In the genomic region with DNA sequence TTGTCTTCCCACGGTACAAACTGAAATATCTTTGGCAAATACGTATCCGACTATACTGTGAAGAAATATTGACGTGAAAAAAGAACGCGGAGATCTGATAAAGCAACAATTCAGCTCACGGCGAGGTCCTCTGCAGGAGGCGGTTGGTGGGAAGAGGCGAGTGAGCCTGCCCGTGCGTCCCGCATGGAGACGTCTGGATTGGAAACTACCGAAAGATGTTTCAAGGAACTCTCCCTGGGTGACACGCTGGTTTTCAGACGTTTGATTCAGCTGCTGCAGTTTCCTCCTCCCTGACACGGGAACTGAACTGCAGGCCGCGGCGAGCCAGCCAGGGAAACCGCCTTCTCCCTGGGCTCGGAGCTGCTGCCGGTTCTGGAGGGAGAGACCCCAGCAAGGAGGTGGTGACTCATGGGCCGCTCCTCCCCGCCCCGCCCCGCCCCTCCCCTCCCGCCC, we compare ENCODE assay signal across 8 cellular contexts. TPM values are rescaled to one million over a fixed set of nuclear protein-coding genes. Genes with fewer than 3 reads are reported as not detected.
DNase-seq lines count a peak whose midpoint lies in the region; ATAC-seq, FAIRE-seq and TF ChIP-seq lines count a peak whose summit lies in the region.

No MANE protein-coding gene starts in this region.

- H4K91ac ChIP-seq in trophoblast cell (ENCODE audit: low read depth, low read length): no peak overlapping the region

- no peak overlapping the region for H2BK5ac ChIP-seq in trophoblast cell (ENCODE audit: low read depth, low read length, poor library complexity)

- FAIRE-seq in urothelium cell line (lab: Jason Lieb, UNC): peak; percentile 52

- no peak overlapping the region for H3K4ac ChIP-seq in trophoblast cell (ENCODE audit: low read depth, low read length)

- H3K9me3 ChIP-seq in trophoblast cell (ENCODE audit: insufficient read depth, low read depth, low read length): no peaks in the 10 kb centered on the region

- peak overlapping the region; percentile 47 for H2AFZ ChIP-seq in KMS-11 (ENCODE audit: low read depth)
- H2AFZ ChIP-seq in trophoblast cell (ENCODE audit: insufficient read depth, low read length, poor library complexity): no peak overlapping the region

- peaks cover 6% of the 10 kb centered on the region for H3K79me1 ChIP-seq in trophoblast cell (ENCODE audit: low read length)

- WGBS in trophoblast cell (ENCODE audit: extremely low coverage, insufficient coverage, insufficient read length): no CpG with 5 or more reads among the region's 29 CpGs

- intact Hi-C loops in left cardiac atrium (cut with DNase I): loop anchor here in 1 of 2 donors (5.0 kb wide), 1 partner anchor 116 kb away; the partner anchor contains the start of gene COL6A2

- H3K27ac ChIP-seq in KMS-11: no peak overlapping the region
- H3K27ac ChIP-seq in angular gyrus (ENCODE audit: low read depth, low read length): peak overlapping the region; percentile 74
- peak overlapping the region; percentile 61 for H3K27ac ChIP-seq in trophoblast cell (ENCODE audit: low read depth, low read length)

- H4K8ac ChIP-seq in trophoblast cell (ENCODE audit: low read depth, low read length): peak overlapping the region; percentile 63

- H3K4me2 ChIP-seq in KMS-11 (peak overlapping the region; percentile 64; the same call in 1 of the 2 replicates), trophoblast cell (ENCODE audit: low read length) (peak overlapping the region; percentile 53)

- H3K4me3 ChIP-seq in KMS-11 (IDR thresholded peaks at IDR 0.05; ENCODE audit: insufficient read depth, low read depth, low read length) (no peak overlapping the region), trophoblast cell (ENCODE audit: low read depth, low read length) (no peak overlapping the region)

- no peak overlapping the region for H3K23ac ChIP-seq in trophoblast cell (ENCODE audit: low read length)

- no peaks in the 10 kb centered on the region for H3K36me3 ChIP-seq in KMS-11 (ENCODE audit: insufficient read depth)
- no peaks in the 10 kb centered on the region for H3K36me3 ChIP-seq in trophoblast cell (ENCODE audit: control insufficient read depth in 1 of 2, insufficient read depth in 2 of 2, low read length in 2 of 2)

- H3K4me1 ChIP-seq in KMS-11 (ENCODE audit: low read depth, poor library complexity, severe bottlenecking): no peaks in the 10 kb centered on the region
- peaks cover 8 to 22% of the 10 kb centered on the region in 2 experiments for H3K4me1 ChIP-seq in trophoblast cell (ENCODE audit: control insufficient read depth in 1 of 2, insufficient read depth in 2 of 2, low read length in 2 of 2)

- peak; percentile 69 for ATAC-seq in SK-N-SH treated with all-trans-retinoic acid at 6 μM for 48 hours
- peak; percentile 71 to 73 for ATAC-seq in left cardiac atrium

- no peak for TF ChIP-seq CTCF in KMS-11 (conservative IDR thresholded peaks at IDR 0.05; ENCODE audit: low read depth, low read length)

- H2BK120ac ChIP-seq in trophoblast cell (ENCODE audit: insufficient read depth, low read length, poor library complexity): peak overlapping the region; percentile 27

- no peaks in the 10 kb centered on the region for H4K20me1 ChIP-seq in KMS-11 (ENCODE audit: insufficient read depth)

- no peaks in the 10 kb centered on the region for H3K79me2 ChIP-seq in KMS-11 (ENCODE audit: insufficient read depth, low read depth)
- no peaks in the 10 kb centered on the region for H3K79me2 ChIP-seq in trophoblast cell (ENCODE audit: control insufficient read depth, insufficient read depth, low read length, poor library complexity)

- peak; percentile 86 for DNase-seq in D341Med (ENCODE audit: low spot score)
- peak; percentile 87 for DNase-seq in left cardiac atrium
- DNase-seq in trophoblast cell: peak; percentile 84 to 92
- DNase-seq in urothelium cell line (ENCODE audit: low spot score): peak; percentile 86
- no peak for DNase-seq in NCI-H2029 treated with DMSO at 0.1 percent for 48 hours (lab: John Stamatoyannopoulos, UW)

- H4K12ac ChIP-seq in trophoblast cell (ENCODE audit: low read depth, low read length): no peak overlapping the region

- no peak overlapping the region for H2AK5ac ChIP-seq in trophoblast cell (ENCODE audit: low read length)

- no peak overlapping the region for H3K18ac ChIP-seq in trophoblast cell (ENCODE audit: low read length)

- peaks cover 23% of the 10 kb centered on the region for H3K27me3 ChIP-seq in KMS-11 (ENCODE audit: insufficient read depth, low read depth)
- peaks cover 5% of the 10 kb centered on the region for H3K27me3 ChIP-seq in trophoblast cell (ENCODE audit: insufficient read depth, low read length)

- H3K9ac ChIP-seq in KMS-11 (no peak overlapping the region), trophoblast cell (ENCODE audit: low read length) (no peak overlapping the region)

- peak overlapping the region; percentile 36 for H3K14ac ChIP-seq in trophoblast cell (ENCODE audit: low read length)

- H2BK12ac ChIP-seq in trophoblast cell (ENCODE audit: low read length): peak overlapping the region; percentile 30

TF ChIP-seq in SK-N-SH treated with all-trans-retinoic acid at 6 μM for 48 hours, 23 proteins besides CTCF, POLR2A, EP300 and RAD21:
- no peak for TF ChIP-seq BACH2 (CRISPR knock-in tag; IDR thresholded peaks at IDR 0.05; ENCODE audit: borderline replicate concordance)
- peak; percentile 66; the same call in 1 of the 2 replicates for TF ChIP-seq ZNF70 (CRISPR knock-in tag; IDR thresholded peaks at IDR 0.05)
TF ChIP-seq in SK-N-SH treated with all-trans-retinoic acid at 6 μM for 48 hours: peak in this region for 1.

RNA-seq across cellular contexts. Expression of gene COL6A1, which starts 0.4 kb away (rescaled TPM):
- total RNA-seq in left cardiac atrium: 100 to 1,000 TPM; 244 to 247 TPM
- 53.0 and 55.7 TPM in 2 replicates for polyA plus RNA-seq in trophoblast cell (2013)
